1 cellular context compared by ENCODE assay signal in genomic region chr1:225772323-225772768, GRCh38.
TF ChIP-seq lines count a peak whose summit lies in the region.

No MANE protein-coding gene starts in this region.

TF ChIP-seq in HepG2, 621 proteins besides CTCF, POLR2A, EP300 and RAD21 (continues in another document):
- peak; percentile 58 for TF ChIP-seq ZGPAT (CRISPR knock-in tag; IDR thresholded peaks at IDR 0.05)
- no peak for TF ChIP-seq GRHL1 (CRISPR knock-in tag; conservative IDR thresholded peaks at IDR 0.05)
- TF ChIP-seq ZNF121 (CRISPR knock-in tag; IDR thresholded peaks at IDR 0.05): no peak
- TF ChIP-seq MIER3 (CRISPR knock-in tag; IDR thresholded peaks at IDR 0.05; ENCODE audit: borderline replicate concordance): 0 out of 2 replicates have a peak, but pooled peaks have one; percentile 19
- peak; percentile 82; the same call in 1 of the 2 replicates for TF ChIP-seq ZNF512 (CRISPR knock-in tag; IDR thresholded peaks at IDR 0.05)
- peak; percentile 75; the same call in 1 of the 2 replicates for TF ChIP-seq THRA (CRISPR knock-in tag; IDR thresholded peaks at IDR 0.05; ENCODE audit: borderline replicate concordance)
- no peak for TF ChIP-seq ZNF777 (CRISPR knock-in tag; IDR thresholded peaks at IDR 0.05)
- 0 out of 2 replicates have a peak, but pooled peaks have one; percentile 38 for TF ChIP-seq ZNF350 (CRISPR knock-in tag; IDR thresholded peaks at IDR 0.05; ENCODE audit: borderline replicate concordance, low read depth)
- peak; percentile 47; the same call in 1 of the 2 replicates for TF ChIP-seq ZNF629 (CRISPR knock-in tag; conservative IDR thresholded peaks at IDR 0.05)
- peak; percentile 39; the same call in 1 of the 2 replicates for TF ChIP-seq MAX (IDR thresholded peaks at IDR 0.05)
- 0 out of 2 replicates have a peak, but pooled peaks have one; percentile 9 for TF ChIP-seq SP5 (CRISPR knock-in tag; IDR thresholded peaks at IDR 0.05; ENCODE audit: borderline replicate concordance, low read depth)
- TF ChIP-seq ETV5 (CRISPR knock-in tag; IDR thresholded peaks at IDR 0.05; ENCODE audit: borderline replicate concordance): peak; percentile 51; the same call in 1 of the 2 replicates
- TF ChIP-seq FOXP4 (CRISPR knock-in tag; IDR thresholded peaks at IDR 0.05): peak; percentile 55; the same call in 1 of the 2 replicates
- TF ChIP-seq MYC (CRISPR knock-in tag; IDR thresholded peaks at IDR 0.05; ENCODE audit: borderline replicate concordance): no peak; the same call in 1 of the 2 replicates
- peak; percentile 46; the same call in 1 of the 2 replicates for TF ChIP-seq ELF3 (CRISPR knock-in tag; IDR thresholded peaks at IDR 0.05)
- peak; percentile 32; the same call in 1 of the 2 replicates for TF ChIP-seq CBX5 (CRISPR knock-in tag; IDR thresholded peaks at IDR 0.05; ENCODE audit: borderline replicate concordance)
- peak; percentile 34; the same call in 1 of the 2 replicates for TF ChIP-seq SAP130 (CRISPR knock-in tag; IDR thresholded peaks at IDR 0.05; ENCODE audit: low read depth)
- TF ChIP-seq ARID2 (CRISPR knock-in tag; IDR thresholded peaks at IDR 0.05; ENCODE audit: borderline replicate concordance): peak; percentile 67; the same call in 1 of the 2 replicates
- TF ChIP-seq TARDBP (CRISPR knock-in tag; IDR thresholded peaks at IDR 0.05): peak; percentile 66
- TF ChIP-seq YY1 (IDR thresholded peaks at IDR 0.05; ENCODE audit: insufficient read depth, insufficient replicate concordance, low read depth, low read length): peak; percentile 61
- TF ChIP-seq TCF7L2 (IDR thresholded peaks at IDR 0.05; ENCODE audit: low read depth, low read length): no peak
- TF ChIP-seq FOXA1 (IDR thresholded peaks at IDR 0.05): no peak
- peak; percentile 85 for TF ChIP-seq FOXA1 (CRISPR knock-in tag; IDR thresholded peaks at IDR 0.05)
- peak; percentile 55; the same call in 1 of the 2 replicates for TF ChIP-seq ZNF784 (CRISPR knock-in tag; IDR thresholded peaks at IDR 0.05; ENCODE audit: borderline replicate concordance)
- TF ChIP-seq SOX13 (IDR thresholded peaks at IDR 0.05): no peak
- TF ChIP-seq SOX13 (CRISPR knock-in tag; conservative IDR thresholded peaks at IDR 0.05 in 1 of 2, IDR thresholded peaks at IDR 0.05 in 1 of 2): no peak
- TF ChIP-seq WIZ (CRISPR knock-in tag; IDR thresholded peaks at IDR 0.05): 0 out of 2 replicates have a peak, but pooled peaks have one; percentile 27
- TF ChIP-seq EZH2 (conservative IDR thresholded peaks at IDR 0.05; ENCODE audit: low read depth, low read length): no peak
- TF ChIP-seq HOXA3 (CRISPR knock-in tag; IDR thresholded peaks at IDR 0.05): peak; percentile 45; the same call in 1 of the 2 replicates
- peak; percentile 51; the same call in 1 of the 2 replicates for TF ChIP-seq PRDM10 (CRISPR knock-in tag; IDR thresholded peaks at IDR 0.05; ENCODE audit: low read depth)
- TF ChIP-seq GATAD2A (CRISPR knock-in tag; IDR thresholded peaks at IDR 0.05): peak; percentile 71; the same call in 1 of the 2 replicates
- TF ChIP-seq THAP11 (CRISPR knock-in tag; IDR thresholded peaks at IDR 0.05): peak; percentile 57; the same call in 1 of the 2 replicates
- TF ChIP-seq ARID5B (CRISPR knock-in tag; IDR thresholded peaks at IDR 0.05): peak; percentile 51; the same call in 1 of the 2 replicates
- TF ChIP-seq FOSL2 (CRISPR knock-in tag; IDR thresholded peaks at IDR 0.05): 0 out of 2 replicates have a peak, but pooled peaks have one; percentile 46
- TF ChIP-seq BCL6 (CRISPR knock-in tag; IDR thresholded peaks at IDR 0.05): peak; percentile 50
- peak; percentile 69; the same call in 1 of the 2 replicates for TF ChIP-seq ZNF574 (CRISPR knock-in tag; IDR thresholded peaks at IDR 0.05)
- no peak for TF ChIP-seq RFXAP (CRISPR knock-in tag; IDR thresholded peaks at IDR 0.05; ENCODE audit: borderline replicate concordance)
